11 cellular contexts compared by ENCODE assay signal in genomic region chr17:35021520-35022380, GRCh38. TPM values are rescaled to one million over a fixed set of nuclear protein-coding genes. Genes with fewer than 3 reads are reported as not detected.
DNase-seq lines count a peak whose midpoint lies in the region; ATAC-seq and TF ChIP-seq lines count a peak whose summit lies in the region.
"Had no signal": no experiment of that assay in that cellular context is flagged by ENCODE, and none has a peak within 500 bp of the region (broad histone marks: within the 10 kb centered on the region; RNA-seq: fewer than 3 reads in every experiment).

No MANE protein-coding gene starts in this region.

- peaks cover 38% of the 10 kb centered on the region for H3K36me3 Mint-ChIP-seq in activated CD8-positive, alpha-beta memory T cell treated with anti-CD3 and anti-CD28 coated beads, Interleukin-2, amount 10 ng/mL, durations not matched to agents 7 days and 5 days
- peaks cover 4% of the 10 kb centered on the region for H3K36me3 Mint-ChIP-seq in activated naive CD8-positive, alpha-beta T cell treated with anti-CD3 and anti-CD28 coated beads, Interleukin-2, amount 50 U/mL, for 24 hours (ENCODE audit: low read depth)

- no peaks in the 10 kb centered on the region for H3K9me3 ChIP-seq in lower lobe of right lung

- intact Hi-C loops in lower lobe of right lung (cut with DNase I), result no loop called here

- peaks cover 18% of the 10 kb centered on the region for H3K4me1 ChIP-seq in lower lobe of right lung

- no peaks in the 10 kb centered on the region for H3K9me3 Mint-ChIP-seq in activated CD8-positive, alpha-beta memory T cell treated with anti-CD3 and anti-CD28 coated beads, Interleukin-2, amount 10 ng/mL, durations not matched to agents 7 days and 5 days (ENCODE audit: low read depth)
- no peaks in the 10 kb centered on the region for H3K9me3 Mint-ChIP-seq in activated naive CD8-positive, alpha-beta T cell treated with anti-CD3 and anti-CD28 coated beads, Interleukin-2, amount 50 U/mL, for 24 hours
- H3K9me3 Mint-ChIP-seq: GM23338 had no signal

- CTCF ChIA-PET in activated CD8-positive, alpha-beta memory T cell treated with anti-CD3 and anti-CD28 coated beads, Interleukin-2, amount 10 ng/mL, durations not matched to agents 7 days and 5 days (lab: Charles Lee), result interaction anchor here (0.6 to 3.3 kb wide), 18 partner anchors 9 to 98 kb away, joined by 3 to 40 read pairs (median 8); partner anchors contain the start of genes LIG3, RAD51D and RFFL

- peaks cover 53% of the 10 kb centered on the region for H3K4me1 Mint-ChIP-seq in activated CD8-positive, alpha-beta memory T cell treated with anti-CD3 and anti-CD28 coated beads, Interleukin-2, amount 10 ng/mL, durations not matched to agents 7 days and 5 days
- H3K4me1 Mint-ChIP-seq in activated naive CD8-positive, alpha-beta T cell treated with anti-CD3 and anti-CD28 coated beads, Interleukin-2, amount 50 U/mL, for 24 hours, result peaks cover 35% of the 10 kb centered on the region

- DNase-seq in activated CD8-positive, alpha-beta memory T cell treated with anti-CD3 and anti-CD28 coated beads, Interleukin-2, amount 10 ng/mL, durations not matched to agents 7 days and 5 days, result no peak
- no peak for DNase-seq in activated CD8-positive, alpha-beta memory T cell treated with anti-CD3 and anti-CD28 coated beads, Interleukin-2, amount 50 U/mL, for 48 hours
- no peak for DNase-seq in activated naive CD8-positive, alpha-beta T cell treated with anti-CD3 and anti-CD28 coated beads, Interleukin-2, amount 50 U/mL, for 24 hours
- DNase-seq in lower lobe of right lung, result no peak
- DNase-seq in middle frontal gyrus (ENCODE audit: extremely low spot score, low spot score), result no peak
- DNase-seq: erythroblast, small intestine had no signal

- no peaks in the 10 kb centered on the region for H3K27me3 Mint-ChIP-seq in activated CD8-positive, alpha-beta memory T cell treated with anti-CD3 and anti-CD28 coated beads, Interleukin-2, amount 10 ng/mL, durations not matched to agents 7 days and 5 days
- H3K27me3 Mint-ChIP-seq in activated naive CD8-positive, alpha-beta T cell treated with anti-CD3 and anti-CD28 coated beads, Interleukin-2, amount 50 U/mL, for 24 hours, result no peaks in the 10 kb centered on the region

- peak overlapping the region; percentile 98 for H3K27ac Mint-ChIP-seq in activated CD8-positive, alpha-beta memory T cell treated with anti-CD3 and anti-CD28 coated beads, Interleukin-2, amount 10 ng/mL, durations not matched to agents 7 days and 5 days
- peak overlapping the region; percentile 92 for H3K27ac Mint-ChIP-seq in activated naive CD8-positive, alpha-beta T cell treated with anti-CD3 and anti-CD28 coated beads, Interleukin-2, amount 50 U/mL, for 24 hours
- H3K27ac Mint-ChIP-seq: GM23338 had no signal

- ATAC-seq in activated CD8-positive, alpha-beta memory T cell treated with anti-CD3 and anti-CD28 coated beads, Interleukin-2, amount 10 ng/mL, durations not matched to agents 7 days and 5 days, result no peak
- ATAC-seq in activated naive CD8-positive, alpha-beta T cell treated with anti-CD3 and anti-CD28 coated beads, Interleukin-2, amount 50 U/mL, for 24 hours, result no peak
- ATAC-seq in lower lobe of right lung, result no peak
- ATAC-seq in HG03469 (IDR thresholded peaks at IDR 0.05; ENCODE audit: unreplicated experiment), result no peak
- no peak for ATAC-seq in GM19463 (IDR thresholded peaks at IDR 0.05; ENCODE audit: unreplicated experiment)
- ATAC-seq: GM23338 had no signal

- no peak overlapping the region for H3K4me3 Mint-ChIP-seq in activated CD8-positive, alpha-beta memory T cell treated with anti-CD3 and anti-CD28 coated beads, Interleukin-2, amount 10 ng/mL, durations not matched to agents 7 days and 5 days
- H3K4me3 Mint-ChIP-seq in activated naive CD8-positive, alpha-beta T cell treated with anti-CD3 and anti-CD28 coated beads, Interleukin-2, amount 50 U/mL, for 24 hours, result peak overlapping the region; percentile 76
- H3K4me3 Mint-ChIP-seq: GM23338 had no signal

- no peak for TF ChIP-seq CTCF in lower lobe of right lung (IDR thresholded peaks at IDR 0.05)

- peak overlapping the region; percentile 78 for H3K27ac ChIP-seq in lower lobe of right lung
- peak overlapping the region; percentile 99 for H3K27ac ChIP-seq in temporal lobe (ENCODE audit: low read depth, low read length)

- peaks cover 38% of the 10 kb centered on the region for H3K36me3 ChIP-seq in lower lobe of right lung

- H3K27me3 ChIP-seq in lower lobe of right lung (ENCODE audit: low read depth), result no peaks in the 10 kb centered on the region

- no peak overlapping the region for H3K4me3 ChIP-seq in lower lobe of right lung
- H3K4me3 ChIP-seq: GM23338 had no signal

RNA-seq across cellular contexts. Expression of gene LIG3, which starts 41.4 kb away (rescaled TPM):
- 10 to 100 TPM; 54.4 to 56.5 TPM for total RNA-seq in activated CD8-positive, alpha-beta memory T cell treated with anti-CD3 and anti-CD28 coated beads, Interleukin-2, amount 10 ng/mL, durations not matched to agents 7 days and 5 days
- total RNA-seq in lower lobe of right lung (26.6 TPM), temporal lobe (30.5 TPM)

RNA-seq across cellular contexts. Expression of gene RFFL, which starts 41.8 kb away (rescaled TPM):
- 10 to 100 TPM; 47.7 to 52.2 TPM for total RNA-seq in activated CD8-positive, alpha-beta memory T cell treated with anti-CD3 and anti-CD28 coated beads, Interleukin-2, amount 10 ng/mL, durations not matched to agents 7 days and 5 days
- 27.6 TPM for total RNA-seq in lower lobe of right lung
- 7.1 TPM for total RNA-seq in temporal lobe
